28 cellular contexts compared by ENCODE assay signal in genomic region chr4:20666471-20666870, GRCh38.
"Had no signal": no experiment of that assay in that cellular context is flagged by ENCODE, and none has a peak within 500 bp of the region (broad histone marks: within the 10 kb centered on the region; RNA-seq: fewer than 3 reads in every experiment).

No MANE protein-coding gene starts in this region.

- DNase-seq: activated CD4-positive, alpha-beta T cell treated with anti-CD3 and anti-CD28 coated beads for 1 hour; activated CD4-positive, alpha-beta T cell treated with anti-CD3 and anti-CD28 coated beads for 48 hours; activated CD4-positive, alpha-beta T cell treated with anti-CD3 and anti-CD28 coated beads, Interleukin-2, amount 50 U/mL, for 1 hour; activated CD4-positive, alpha-beta T cell treated with anti-CD3 and anti-CD28 coated beads, Interleukin-2, amount 50 U/mL, for 48 hours; activated CD8-positive, alpha-beta memory T cell treated with anti-CD3 and anti-CD28 coated beads for 24 hours; activated CD8-positive, alpha-beta T cell treated with anti-CD3 and anti-CD28 coated beads for 36 hours; activated effector memory CD4-positive, alpha-beta T cell treated with Interleukin-2 at 50 U/mL for 16 hours; activated gamma-delta T cell treated with Interleukin-2 at 50 U/mL for 16 hours; activated naive CD4-positive, alpha-beta T cell treated with anti-CD3 and anti-CD28 coated beads, Interleukin-2, amount 50 U/mL, for 16 hours; activated naive CD4-positive, alpha-beta T cell treated with Interleukin-2 at 50 U/mL for 16 hours; activated T-cell treated with anti-CD3 and anti-CD28 coated beads, Interleukin-2, amount 50 U/mL, for 4 hours; amniotic stem cell; anterior cingulate cortex; brain microvascular endothelial cell; cortex of kidney; dermis blood vessel endothelial cell; effector CD4-positive, alpha-beta T cell; effector memory CD8-positive, alpha-beta T cell; erythroblast; foreskin keratinocyte; gastrocnemius medialis; heart right ventricle; T-helper 2 cell had no signal

- H3K9me3 Mint-ChIP-seq: activated CD8-positive, alpha-beta T cell treated with anti-CD3 and anti-CD28 coated beads for 36 hours; activated T-cell treated with anti-CD3 and anti-CD28 coated beads, Interleukin-2, amount 50 U/mL, for 4 hours; activated T-helper 17 cell treated with anti-CD3 and anti-CD28 coated beads, Interleukin-2, amount 50 U/mL, for 72 hours; central memory CD8-positive, alpha-beta T cell; effector memory CD8-positive, alpha-beta T cell had no signal

- H3K4me1 Mint-ChIP-seq: activated T-helper 17 cell treated with anti-CD3 and anti-CD28 coated beads, Interleukin-2, amount 50 U/mL, for 72 hours; central memory CD8-positive, alpha-beta T cell had no signal

- ATAC-seq: activated CD8-positive, alpha-beta T cell treated with anti-CD3 and anti-CD28 coated beads for 36 hours; activated T-cell treated with anti-CD3 and anti-CD28 coated beads, Interleukin-2, amount 50 U/mL, for 4 hours; activated T-helper 17 cell treated with anti-CD3 and anti-CD28 coated beads, Interleukin-2, amount 50 U/mL, for 72 hours; effector memory CD8-positive, alpha-beta T cell; foreskin keratinocyte; gastrocnemius medialis; heart right ventricle; WTC11 had no signal

- H3K36me3 Mint-ChIP-seq: activated naive CD8-positive, alpha-beta T cell had no signal

- H3K4me3 ChIP-seq: esophagus muscularis mucosa, gastrocnemius medialis, heart right ventricle had no signal

- H3K27ac Mint-ChIP-seq: activated CD8-positive, alpha-beta T cell treated with anti-CD3 and anti-CD28 coated beads for 36 hours; activated naive CD8-positive, alpha-beta T cell; activated T-helper 17 cell treated with anti-CD3 and anti-CD28 coated beads, Interleukin-2, amount 50 U/mL, for 72 hours; effector memory CD8-positive, alpha-beta T cell; WTC11 had no signal

- H3K4me3 Mint-ChIP-seq: activated CD8-positive, alpha-beta T cell treated with anti-CD3 and anti-CD28 coated beads for 36 hours; activated naive CD8-positive, alpha-beta T cell; activated T-cell treated with anti-CD3 and anti-CD28 coated beads, Interleukin-2, amount 50 U/mL, for 4 hours; activated T-helper 17 cell treated with anti-CD3 and anti-CD28 coated beads, Interleukin-2, amount 50 U/mL, for 72 hours; central memory CD8-positive, alpha-beta T cell; effector memory CD8-positive, alpha-beta T cell; WTC11 had no signal

- H3K4me1 ChIP-seq: esophagus muscularis mucosa, gastrocnemius medialis, heart right ventricle had no signal

- H3K9me3 ChIP-seq: esophagus muscularis mucosa, gastrocnemius medialis, heart right ventricle had no signal

- H3K36me3 ChIP-seq: brain microvascular endothelial cell, esophagus muscularis mucosa, gastrocnemius medialis, heart right ventricle had no signal

- H3K27me3 ChIP-seq: brain microvascular endothelial cell, esophagus muscularis mucosa, foreskin keratinocyte, gastrocnemius medialis, heart right ventricle had no signal

- H3K27me3 Mint-ChIP-seq: activated T-helper 17 cell treated with anti-CD3 and anti-CD28 coated beads, Interleukin-2, amount 50 U/mL, for 72 hours; central memory CD8-positive, alpha-beta T cell had no signal
